19 cellular contexts compared by ENCODE assay signal in the genomic region with DNA sequence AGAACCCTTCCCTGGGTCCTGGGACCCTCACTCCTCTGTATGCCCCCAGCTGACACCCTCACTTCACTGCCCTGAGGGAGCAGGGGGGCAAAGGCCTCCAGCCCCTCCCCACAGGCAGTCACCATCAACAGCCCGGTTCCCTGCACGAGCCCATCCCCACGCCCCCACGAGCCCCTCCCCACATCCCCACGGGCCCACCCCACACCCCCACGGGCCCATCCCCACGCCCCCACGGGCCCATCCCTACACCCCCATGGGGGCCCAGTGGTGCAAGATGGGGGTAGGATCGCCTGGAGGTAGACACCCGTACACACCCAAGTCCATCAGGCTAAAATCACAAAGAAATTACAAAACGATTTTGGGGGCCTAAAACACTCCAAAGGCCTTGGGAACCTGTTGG. TPM values are rescaled to one million over a fixed set of nuclear protein-coding genes. Genes with fewer than 3 reads are reported as not detected.
DNase-seq lines count a peak whose midpoint lies in the region; ATAC-seq and TF ChIP-seq lines count a peak whose summit lies in the region.
"Had no signal": no experiment of that assay in that cellular context is flagged by ENCODE, and none has a peak within 500 bp of the region (broad histone marks: within the 10 kb centered on the region; RNA-seq: fewer than 3 reads in every experiment).

No MANE protein-coding gene starts in this region.

- no peak for TF ChIP-seq CTCF in BE2C (IDR thresholded peaks at IDR 0.05; ENCODE audit: low read depth, low read length)

- H2BK12ac ChIP-seq in neuronal stem cell (ENCODE audit: low read length), result no peak overlapping the region

- H3K27me3 ChIP-seq in BE2C (no peaks in the 10 kb centered on the region), neuronal stem cell (ENCODE audit: control insufficient read depth in 3 of 3, insufficient read depth in 3 of 3, low read depth in 1 of 3, low read length in 3 of 3) (peaks cover 0 to 4% (median 0%) of the 10 kb centered on the region in 3 experiments), aorta (ENCODE audit: control insufficient read depth in 1 of 2, insufficient read depth in 2 of 2, low read length in 1 of 2) (no peaks in the 10 kb centered on the region)

- no peak overlapping the region for H3K18ac ChIP-seq in neuronal stem cell (ENCODE audit: low read length)

- H3K27ac ChIP-seq in neuronal stem cell (replicated peaks; ENCODE audit: low read length), result no peak overlapping the region
- H3K27ac ChIP-seq in aorta (ENCODE audit: low read depth in 1 of 2, low read length in 2 of 2), result no peak overlapping the region
- H3K27ac ChIP-seq: 22Rv1, A549 had no signal

- H3K9me3 ChIP-seq in BE2C (no peaks in the 10 kb centered on the region; the same call in 1 of the 2 replicates), neuronal stem cell (replicated peaks in 1 of 2; ENCODE audit: control insufficient read depth in 2 of 2, insufficient read depth in 1 of 2, low read depth in 1 of 2, low read length in 2 of 2) (peaks cover 17 to 26% of the 10 kb centered on the region in 2 donors), aorta (ENCODE audit: control insufficient read depth, low read length) (no peaks in the 10 kb centered on the region)

- H3K4me3 ChIP-seq in BE2C (ENCODE audit: low read depth, low read length) (no peak overlapping the region), neuronal stem cell (ENCODE audit: low read length in 2 of 2) (no peak overlapping the region), aorta (ENCODE audit: low read length in 2 of 2) (no peak overlapping the region)
- H3K4me3 ChIP-seq: A549 had no signal

- H2AFZ ChIP-seq in neuronal stem cell (ENCODE audit: low read length), result no peak overlapping the region

- no peak overlapping the region for H3K4ac ChIP-seq in neuronal stem cell (ENCODE audit: low read length)

- ATAC-seq in aorta (ENCODE audit: low FRiP score) (peak; percentile 38), HG02798 (IDR thresholded peaks at IDR 0.05; ENCODE audit: poor library complexity, unreplicated experiment) (no peak)
- ATAC-seq: A549 had no signal

- no peak overlapping the region for H4K91ac ChIP-seq in neuronal stem cell (ENCODE audit: low read depth, low read length, poor library complexity)

- H2BK120ac ChIP-seq in neuronal stem cell (ENCODE audit: low read depth, low read length), result no peak overlapping the region

- H3K14ac ChIP-seq in neuronal stem cell (ENCODE audit: low read length), result no peak overlapping the region

- H3K4me2 ChIP-seq in neuronal stem cell (ENCODE audit: insufficient read depth, low read length, poor library complexity, severe bottlenecking), result no peak overlapping the region
- H3K4me2 ChIP-seq: A549 had no signal

- H3K9ac ChIP-seq in neuronal stem cell (ENCODE audit: low read depth, low read length, poor library complexity), result no peak overlapping the region

- H3K4me1 ChIP-seq in BE2C (peaks cover 7% of the 10 kb centered on the region), neuronal stem cell (ENCODE audit: control insufficient read depth in 2 of 2, insufficient read depth in 1 of 2, low read depth in 1 of 2, low read length in 2 of 2) (peaks cover 5 to 12% of the 10 kb centered on the region in 2 donors), aorta (ENCODE audit: control insufficient read depth in 1 of 2, insufficient read depth in 2 of 2, low read length in 2 of 2) (no peaks in the 10 kb centered on the region)
- H3K4me1 ChIP-seq: A549 had no signal

- H3K36me3 ChIP-seq in BE2C (no peaks in the 10 kb centered on the region; the same call in 1 of the 2 replicates), neuronal stem cell (replicated peaks in 1 of 2; ENCODE audit: control insufficient read depth in 2 of 2, insufficient read depth in 2 of 2, low read length in 2 of 2) (peaks cover under 1 to 8% of the 10 kb centered on the region in 2 donors), aorta (ENCODE audit: control insufficient read depth in 1 of 2, insufficient read depth in 2 of 2, low read length in 1 of 2) (peaks cover 0 to 2% of the 10 kb centered on the region in 2 donors)

- no CpG with 5 or more reads among the region's 11 CpGs for WGBS in neuronal stem cell (ENCODE audit: extremely low coverage in 2 of 2, insufficient read length in 2 of 2, insufficient replicate concordance in 1 of 2), 2 donors
- WGBS in aorta, 2 donors, result 77 to 79% methylated on average over 11 of the region's 11 CpGs

- H3K23ac ChIP-seq in neuronal stem cell (ENCODE audit: low read depth, low read length, poor library complexity), result no peak overlapping the region

- intact Hi-C loops in aorta (cut with DNase I), result no loop called here

- peaks cover 4% of the 10 kb centered on the region for H3K79me1 ChIP-seq in neuronal stem cell (ENCODE audit: low read depth, low read length)

- no peak overlapping the region for H4K8ac ChIP-seq in neuronal stem cell (ENCODE audit: low read depth, low read length)

- H2BK15ac ChIP-seq in neuronal stem cell (ENCODE audit: low read length), result no peak overlapping the region

- H2BK5ac ChIP-seq in neuronal stem cell (ENCODE audit: low read length), result peak overlapping the region; percentile 53

- peak overlapping the region; percentile 63 for H2AK5ac ChIP-seq in neuronal stem cell (ENCODE audit: low read depth, low read length)

- peak; percentile 9 for DNase-seq in activated CD8-positive, alpha-beta memory T cell treated with anti-CD3 and anti-CD28 coated beads, Interleukin-2, amount 50 U/mL, for 4 hours
- no peak for DNase-seq in activated CD8-positive, alpha-beta memory T cell treated with anti-CD3 and anti-CD28 coated beads, Interleukin-2, amount 50 U/mL, for 48 hours
- DNase-seq in BE2C (peak; percentile 6), neuronal stem cell (ENCODE audit: low spot score) (no peak), aorta (peak in 1 of 2 donors; percentile 12), A172 (ENCODE audit: low spot score) (no peak)
- DNase-seq: ACHN; AML-193; C1 segment of cervical spinal cord; Calu3; CD4-positive, alpha-beta memory T cell; COR-L47; DMS53; DND-41; GOT3; HCEC 1CT had no signal

RNA-seq across cellular contexts. Expression of gene LMF1, which starts 42.3 kb away (rescaled TPM):
- polyA plus RNA-seq in BE2C (2012; ENCODE audit: insufficient read depth, insufficient read length, low read depth), result 4.3 TPM
- 6.9 TPM for polyA plus RNA-seq in neuronal stem cell (2013, experiment 1 of 2)
- polyA plus RNA-seq in neuronal stem cell (2013, experiment 2 of 2), result 6.7 TPM
- 10 to 100 TPM; 18.2 to 38.4 TPM for total RNA-seq in aorta
- polyA plus RNA-seq in aorta, result 10 to 100 TPM in 1 of 2 donors, 1 to 10 TPM in 1; 8.8 to 75.0 TPM
- total RNA-seq in A172 (2014; rRNA removed; shearing (Covaris generic)), result 14.1 and 25.1 TPM in 2 replicates

RNA-seq across cellular contexts. Expression of gene SOX8, which starts 53.0 kb away (rescaled TPM):
- polyA plus RNA-seq in BE2C (2012; ENCODE audit: insufficient read depth, insufficient read length, low read depth), result not detected
- polyA plus RNA-seq in neuronal stem cell (2013, experiment 1 of 2), result 5.1 TPM
- polyA plus RNA-seq in neuronal stem cell (2013, experiment 2 of 2), result 5.2 TPM
- 1 to 10 TPM; 2.2 to 7.0 TPM for total RNA-seq in aorta
- polyA plus RNA-seq in aorta, result 1 to 10 TPM; 1.0 to 5.7 TPM
- 0.07 and 0.14 TPM in 2 replicates for total RNA-seq in A172 (2014; rRNA removed; shearing (Covaris generic))

Comparison
In these comparisons a context has a peak if more than half of its experiments do, and no peak if none do; other contexts are left out.
1. DNase-seq: peak in activated CD8-positive, alpha-beta memory T cell treated with anti-CD3 and anti-CD28 coated beads, Interleukin-2, amount 50 U/mL, for 4 hours (single experiment) and BE2C (single experiment); none in activated CD8-positive, alpha-beta memory T cell treated with anti-CD3 and anti-CD28 coated beads, Interleukin-2, amount 50 U/mL, for 48 hours (single experiment), neuronal stem cell (single experiment) and A172 (single experiment).